9 cellular contexts compared by ENCODE assay signal in genomic region chr3:49199244-49199899, GRCh38. TPM values are rescaled to one million over a fixed set of nuclear protein-coding genes. Genes with fewer than 3 reads are reported as not detected.
DNase-seq lines count a peak whose midpoint lies in the region; ATAC-seq and TF ChIP-seq lines count a peak whose summit lies in the region.
"Had no signal": no experiment of that assay in that cellular context is flagged by ENCODE, and none has a peak within 500 bp of the region (broad histone marks: within the 10 kb centered on the region; RNA-seq: fewer than 3 reads in every experiment).

No MANE protein-coding gene starts in this region.

- H3K27me3 ChIP-seq in brain microvascular endothelial cell (replicated peaks) (no peaks in the 10 kb centered on the region), sigmoid colon (no peaks in the 10 kb centered on the region)

- no peaks in the 10 kb centered on the region for H3K9me3 ChIP-seq in sigmoid colon

- H3K27ac ChIP-seq in brain microvascular endothelial cell (peak overlapping the region; percentile 42), sigmoid colon (peak overlapping the region; percentile 67 to 88 (median 71))
- H3K27ac ChIP-seq: KMS-11 had no signal

- peaks cover 0 to 16% (median 10%) of the 10 kb centered on the region in 4 donors for H3K4me1 ChIP-seq in sigmoid colon

- TF ChIP-seq EP300 in sigmoid colon (IDR thresholded peaks at IDR 0.05), result no peak

- in situ Hi-C loops in brain microvascular endothelial cell (cut with HindIII; ENCODE audit: low pct_ligation_motif_present, low sequenced_read_pairs), result no loop called here

- TF ChIP-seq CTCF in GM10266 (IDR thresholded peaks at IDR 0.05; ENCODE audit: control insufficient read depth, insufficient read depth, low read depth, missing control alignments) (no peak), brain microvascular endothelial cell (IDR thresholded peaks at IDR 0.05; ENCODE audit: low read depth, low read length, missing control alignments) (no peak), sigmoid colon (IDR thresholded peaks at IDR 0.05) (no peak)

- H3K36me3 ChIP-seq in brain microvascular endothelial cell (replicated peaks), result no peaks in the 10 kb centered on the region
- no peaks in the 10 kb centered on the region for H3K36me3 ChIP-seq in sigmoid colon

- ATAC-seq in GM21717 (IDR thresholded peaks at IDR 0.05; ENCODE audit: unreplicated experiment) (no peak), GM18907 (IDR thresholded peaks at IDR 0.05; ENCODE audit: unreplicated experiment) (no peak), GM19328 (IDR thresholded peaks at IDR 0.05; ENCODE audit: unreplicated experiment) (no peak)

- WGBS in sigmoid colon, 2 donors, result 38 to 44% methylated on average over 52 of the region's 52 CpGs

- H3K4me3 ChIP-seq in brain microvascular endothelial cell (ENCODE audit: low read depth, low read length) (peak overlapping the region; percentile 58), sigmoid colon (peak overlapping the region; percentile 31 to 68 (median 42))

- no peak for TF ChIP-seq POLR2A in sigmoid colon (IDR thresholded peaks at IDR 0.05)

- intact Hi-C loops in sigmoid colon (cut with DNase I), result loop anchor here (2.0 kb wide), 2 partner anchors 29 to 77 kb away; partner anchors contain the start of genes C3orf62 and KLHDC8B

- DNase-seq in GM10266 (ENCODE audit: extremely low spot score), result peak; percentile 8
- peak; percentile 95 for DNase-seq in brain microvascular endothelial cell
- DNase-seq in hypothalamus (lab: John Stamatoyannopoulos, UW), result peak in 40 of 51 donors; percentile 7 to 85 (median 49)
- peak; percentile 98 for DNase-seq in sigmoid colon
- DNase-seq in SIG-M5 treated with dmso at 0.1 percent for 504 hours (lab: John Stamatoyannopoulos, UW; ENCODE audit: unreplicated experiment), result no peak

RNA-seq across cellular contexts. Expression of gene KLHDC8B, which starts 28.0 kb away (rescaled TPM):
- total RNA-seq in sigmoid colon, result 100 to 1,000 TPM in 2 of 4 donors, 10 to 100 TPM in 2; 95.3 to 134 (median 98.0) TPM
- polyA plus RNA-seq in sigmoid colon, result 10 to 100 TPM; 11.3 to 27.6 (median 16.1) TPM

RNA-seq across cellular contexts. Expression of gene CCDC71, which starts 33.2 kb away (rescaled TPM):
- total RNA-seq in sigmoid colon, result 10 to 100 TPM; 12.5 to 27.3 (median 16.4) TPM
- 10 to 100 TPM; 13.4 to 23.0 (median 15.6) TPM for polyA plus RNA-seq in sigmoid colon
